Comparison of ENCODE assay signal across 17 cellular contexts in the genomic region with DNA sequence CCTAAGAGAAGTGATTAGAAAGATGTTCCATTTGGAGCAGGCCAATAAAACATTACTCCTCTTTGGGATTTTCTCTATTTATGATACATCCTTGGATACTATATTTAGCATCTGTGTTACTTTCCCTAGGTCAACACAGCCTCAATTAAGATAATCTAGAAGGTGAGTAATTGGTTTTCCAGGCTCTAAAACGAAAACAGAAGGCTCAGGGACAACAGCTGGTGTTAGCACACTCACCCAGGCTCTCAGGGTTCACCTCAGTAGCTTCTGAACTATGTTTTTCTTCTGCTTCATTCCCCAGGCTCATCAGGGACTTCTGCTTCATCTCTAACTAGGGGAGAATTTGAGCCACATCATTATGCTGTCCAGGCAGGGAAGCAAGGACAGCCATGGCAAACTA.
DNase-seq lines count a peak whose midpoint lies in the region; ATAC-seq and TF ChIP-seq lines count a peak whose summit lies in the region.
"Had no signal": no experiment of that assay in that cellular context is flagged by ENCODE, and none has a peak within 500 bp of the region (broad histone marks: within the 10 kb centered on the region; RNA-seq: fewer than 3 reads in every experiment).

No MANE protein-coding gene starts in this region.

- no peaks in the 10 kb centered on the region for H3K9me3 ChIP-seq in CD8-positive, alpha-beta memory T cell (ENCODE audit: low read length)
- no peaks in the 10 kb centered on the region for H3K9me3 ChIP-seq in mucosa of descending colon
- H3K9me3 ChIP-seq in Karpas-422 (ENCODE audit: low read length): no peaks in the 10 kb centered on the region
- H3K9me3 ChIP-seq in uterus: no peaks in the 10 kb centered on the region
- H3K9me3 ChIP-seq: BLaER1 treated with 17β-estradiol and CSF1 and Interleukin-3, amounts not matched to agents 10 nM and 100 nM had no signal

- no peaks in the 10 kb centered on the region for H3K27me3 ChIP-seq in CD8-positive, alpha-beta memory T cell (ENCODE audit: insufficient read depth, low read length, poor library complexity, severe bottlenecking)
- no peaks in the 10 kb centered on the region for H3K27me3 ChIP-seq in Karpas-422 (ENCODE audit: low read length)
- H3K27me3 ChIP-seq in uterus: no peaks in the 10 kb centered on the region
- H3K27me3 ChIP-seq: BLaER1 treated with 17β-estradiol and CSF1 and Interleukin-3, amounts not matched to agents 10 nM and 100 nM had no signal

- intact Hi-C loops in mucosa of descending colon (cut with DNase I, micrococcal nuclease): no loop called here
- intact Hi-C loops in activated CD8-positive, alpha-beta T cell treated with anti-CD3 and anti-CD28 coated beads for 36 hours (cut with micrococcal nuclease): no loop called here
- intact Hi-C loops in uterus (cut with DNase I; ENCODE audit: low total_unique reads): no loop called here

- CTCF ChIA-PET in CD8-positive, alpha-beta memory T cell (lab: Charles Lee): interaction anchor here (1.6 kb wide), 1 partner anchor 203 kb away, joined by 3 read pairs; no protein-coding TSS in a partner anchor
- CTCF ChIA-PET in activated CD8-positive, alpha-beta T cell treated with anti-CD3 and anti-CD28 coated beads for 36 hours (lab: Charles Lee): interaction anchor here (3.3 kb wide), 1 partner anchor 9 kb away, joined by 11 read pairs; no protein-coding TSS in a partner anchor

- no peaks in the 10 kb centered on the region for H3K4me1 ChIP-seq in CD8-positive, alpha-beta memory T cell (ENCODE audit: insufficient read depth, low read length)
- H3K4me1 ChIP-seq in mucosa of descending colon (ENCODE audit: low read depth) (no peaks in the 10 kb centered on the region), Karpas-422 (ENCODE audit: low read length) (no peaks in the 10 kb centered on the region), uterus (no peaks in the 10 kb centered on the region)
- H3K4me1 ChIP-seq: BLaER1 treated with 17β-estradiol and CSF1 and Interleukin-3, amounts not matched to agents 10 nM and 100 nM had no signal

- H3K27ac Mint-ChIP-seq in CD8-positive, alpha-beta memory T cell: peak overlapping the region in 5 of 8 donors; percentile 35 to 71 (median 45)
- H3K27ac Mint-ChIP-seq in activated CD8-positive, alpha-beta T cell treated with anti-CD3 and anti-CD28 coated beads for 36 hours: no peak overlapping the region
- H3K27ac Mint-ChIP-seq: CD8-positive, alpha-beta T cell had no signal

- H3K4me1 Mint-ChIP-seq in CD8-positive, alpha-beta memory T cell: no peaks in the 10 kb centered on the region
- H3K4me1 Mint-ChIP-seq in activated CD8-positive, alpha-beta T cell treated with anti-CD3 and anti-CD28 coated beads for 36 hours (ENCODE audit: low read depth): no peaks in the 10 kb centered on the region
- H3K4me1 Mint-ChIP-seq: H9 had no signal

- ATAC-seq in mucosa of descending colon (peak; percentile 82), GM21619 (IDR thresholded peaks at IDR 0.05; ENCODE audit: unreplicated experiment) (no peak)
- no peak for ATAC-seq in activated CD8-positive, alpha-beta T cell treated with anti-CD3 and anti-CD28 coated beads for 36 hours
- ATAC-seq: CD8-positive, alpha-beta T cell had no signal

- no peak for TF ChIP-seq POLR2A in uterus (IDR thresholded peaks at IDR 0.05)

- no peak overlapping the region for H3K4me3 Mint-ChIP-seq in CD8-positive, alpha-beta memory T cell
- no peak overlapping the region for H3K4me3 Mint-ChIP-seq in activated CD8-positive, alpha-beta T cell treated with anti-CD3 and anti-CD28 coated beads for 36 hours
- H3K4me3 Mint-ChIP-seq: CD8-positive, alpha-beta T cell; H9 had no signal

- no peaks in the 10 kb centered on the region for H3K27me3 Mint-ChIP-seq in CD8-positive, alpha-beta memory T cell
- no peaks in the 10 kb centered on the region for H3K27me3 Mint-ChIP-seq in activated CD8-positive, alpha-beta T cell treated with anti-CD3 and anti-CD28 coated beads for 36 hours

- POLR2A ChIA-PET in CD8-positive, alpha-beta memory T cell (lab: Charles Lee): no interaction called here
- POLR2A ChIA-PET in activated CD8-positive, alpha-beta T cell treated with anti-CD3 and anti-CD28 coated beads for 36 hours (lab: Charles Lee): no interaction called here

- H4K20me1 ChIP-seq in Karpas-422 (ENCODE audit: insufficient read depth, low read depth, low read length): no peaks in the 10 kb centered on the region

- H3K4me3 ChIP-seq in CD8-positive, alpha-beta memory T cell (ENCODE audit: low read length): no peak overlapping the region
- no peak overlapping the region for H3K4me3 ChIP-seq in mucosa of descending colon
- no peak overlapping the region for H3K4me3 ChIP-seq in Karpas-422 (ENCODE audit: low read length)
- H3K4me3 ChIP-seq in uterus: no peak overlapping the region
- H3K4me3 ChIP-seq: BLaER1 treated with 17β-estradiol and CSF1 and Interleukin-3, amounts not matched to agents 10 nM and 100 nM had no signal

- peaks cover 56% of the 10 kb centered on the region for H3K36me3 ChIP-seq in CD8-positive, alpha-beta memory T cell (ENCODE audit: insufficient read depth, low read length)
- H3K36me3 ChIP-seq in mucosa of descending colon (ENCODE audit: low read depth) (peaks cover 17% of the 10 kb centered on the region), Karpas-422 (ENCODE audit: insufficient read depth, low read length) (peaks cover 46% of the 10 kb centered on the region), uterus (no peaks in the 10 kb centered on the region)

- peaks cover 5 to 62% (median 21%) of the 10 kb centered on the region in 3 donors for H3K36me3 Mint-ChIP-seq in CD8-positive, alpha-beta memory T cell
- peaks cover 19% of the 10 kb centered on the region for H3K36me3 Mint-ChIP-seq in activated CD8-positive, alpha-beta T cell treated with anti-CD3 and anti-CD28 coated beads for 36 hours (ENCODE audit: low read depth)

- no peaks in the 10 kb centered on the region for H3K9me3 Mint-ChIP-seq in CD8-positive, alpha-beta memory T cell
- H3K9me3 Mint-ChIP-seq in activated CD8-positive, alpha-beta T cell treated with anti-CD3 and anti-CD28 coated beads for 36 hours: no peaks in the 10 kb centered on the region
- H3K9me3 Mint-ChIP-seq: CD8-positive, alpha-beta T cell; H9 had no signal

- TF ChIP-seq CTCF in mucosa of descending colon (IDR thresholded peaks at IDR 0.05) (no peak), uterus (IDR thresholded peaks at IDR 0.05) (no peak)
- no peak for TF ChIP-seq CTCF in activated CD8-positive, alpha-beta T cell treated with anti-CD3 and anti-CD28 coated beads for 36 hours (IDR thresholded peaks at IDR 0.05)

- no peak for DNase-seq in CD8-positive, alpha-beta memory T cell
- DNase-seq in DMS 273 treated with DMSO at 0.1 percent for 48 hours (lab: John Stamatoyannopoulos, UW): peak; percentile 1
- DNase-seq in NCI-H69 (lab: John Stamatoyannopoulos, UW): peak; percentile 24
- DNase-seq in mucosa of descending colon: no peak
- DNase-seq in Karpas-422: no peak
- DNase-seq in activated CD8-positive, alpha-beta T cell treated with anti-CD3 and anti-CD28 coated beads for 36 hours: no peak
- no peak for DNase-seq in uterus
- DNase-seq: CD8-positive, alpha-beta T cell; DMS79 treated with DMSO at 0.1 percent for 48 hours; H9; NCI-H1105; NCI-H2029; NCI-H446; NCI-H774; T-helper 1 cell had no signal

- no peak overlapping the region for H3K9ac ChIP-seq in Karpas-422 (ENCODE audit: low read length)
- H3K9ac ChIP-seq: BLaER1 treated with 17β-estradiol and CSF1 and Interleukin-3, amounts not matched to agents 10 nM and 100 nM had no signal

- no peaks in the 10 kb centered on the region for H3K9me2 ChIP-seq in Karpas-422 (replicated peaks; ENCODE audit: insufficient read depth, low read length)

- no peak overlapping the region for H3K4me2 ChIP-seq in Karpas-422 (ENCODE audit: low read depth, low read length, poor library complexity, severe bottlenecking)
- H3K4me2 ChIP-seq: BLaER1 treated with 17β-estradiol and CSF1 and Interleukin-3, amounts not matched to agents 10 nM and 100 nM had no signal

- no peak overlapping the region for H3K27ac ChIP-seq in CD8-positive, alpha-beta memory T cell (ENCODE audit: low read depth, low read length)
- no peak overlapping the region for H3K27ac ChIP-seq in Karpas-422 (ENCODE audit: low read length)
- no peak overlapping the region for H3K27ac ChIP-seq in uterus
- H3K27ac ChIP-seq: BLaER1 treated with 17β-estradiol and CSF1 and Interleukin-3, amounts not matched to agents 10 nM and 100 nM had no signal

- H3K79me2 ChIP-seq in Karpas-422 (ENCODE audit: low read length): no peaks in the 10 kb centered on the region

- no peak overlapping the region for H2AFZ ChIP-seq in Karpas-422 (ENCODE audit: low read length)

Comparison
In these comparisons a context has a peak if more than half of its experiments do, and no peak if none do; other contexts are left out.
1. DNase-seq: peak in DMS 273 treated with DMSO at 0.1 percent for 48 hours (single experiment) and NCI-H69 (single experiment); none in CD8-positive, alpha-beta memory T cell (0 of 5), mucosa of descending colon (0 of 3), Karpas-422 (single experiment), activated CD8-positive, alpha-beta T cell treated with anti-CD3 and anti-CD28 coated beads for 36 hours (single experiment) and uterus (0 of 2).